In the genomic region with DNA sequence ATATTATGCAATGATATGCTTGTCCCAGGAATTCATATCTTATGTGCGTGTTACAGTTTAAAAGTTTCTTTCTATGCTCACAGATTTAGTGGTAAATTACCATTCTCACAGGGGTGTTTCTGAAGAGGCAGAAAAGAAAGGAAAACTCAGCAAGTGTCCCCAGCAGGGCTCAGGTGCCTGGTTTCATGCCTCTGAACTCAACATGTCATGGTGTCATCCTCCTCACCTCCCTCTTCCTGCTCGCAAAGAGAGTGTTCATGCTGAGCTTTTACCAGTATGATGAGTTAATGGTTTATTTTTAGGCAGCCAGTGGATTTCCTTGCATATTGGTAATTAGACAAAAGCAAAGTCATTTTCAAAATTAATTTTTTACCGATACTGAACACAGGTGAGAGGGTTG, we compare ENCODE assay signal across 1 cellular context.
TF ChIP-seq lines count a peak whose summit lies in the region.

No MANE protein-coding gene starts in this region.

TF ChIP-seq in IMR-90, 13 proteins besides CTCF, POLR2A, EP300 and RAD21:
- TF ChIP-seq CHD1 (IDR thresholded peaks at IDR 0.05; ENCODE audit: low read depth, low read length): no peak
- TF ChIP-seq BHLHE40 (IDR thresholded peaks at IDR 0.05; ENCODE audit: low read depth, low read length): no peak
- no peak for TF ChIP-seq NFE2L2 (IDR thresholded peaks at IDR 0.05; ENCODE audit: low read depth, low read length)
- TF ChIP-seq, protein P1, sequence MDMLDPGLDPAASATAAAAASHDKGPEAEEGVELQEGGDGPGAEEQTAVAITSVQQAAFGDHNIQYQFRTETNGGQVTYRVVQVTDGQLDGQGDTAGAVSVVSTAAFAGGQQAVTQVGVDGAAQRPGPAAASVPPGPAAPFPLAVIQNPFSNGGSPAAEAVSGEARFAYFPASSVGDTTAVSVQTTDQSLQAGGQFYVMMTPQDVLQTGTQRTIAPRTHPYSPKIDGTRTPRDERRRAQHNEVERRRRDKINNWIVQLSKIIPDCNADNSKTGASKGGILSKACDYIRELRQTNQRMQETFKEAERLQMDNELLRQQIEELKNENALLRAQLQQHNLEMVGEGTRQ (IDR thresholded peaks at IDR 0.05; ENCODE audit: low read depth, low read length): no peak
- TF ChIP-seq MXI1 (IDR thresholded peaks at IDR 0.05; ENCODE audit: borderline replicate concordance, low read depth, low read length): no peak
- TF ChIP-seq MAZ (IDR thresholded peaks at IDR 0.05; ENCODE audit: borderline replicate concordance, low read depth, low read length): no peak
- no peak for TF ChIP-seq MAFK (IDR thresholded peaks at IDR 0.05; ENCODE audit: low read depth, low read length)
- TF ChIP-seq FOS (IDR thresholded peaks at IDR 0.05; ENCODE audit: low read depth, low read length): no peak
- TF ChIP-seq SMC3 (IDR thresholded peaks at IDR 0.05; ENCODE audit: low read depth, low read length): no peak
- no peak for TF ChIP-seq RCOR1 (IDR thresholded peaks at IDR 0.05; ENCODE audit: insufficient replicate concordance, low read length)
- TF ChIP-seq RFX5 (IDR thresholded peaks at IDR 0.05; ENCODE audit: low read depth, low read length): no peak
- TF ChIP-seq ELK1 (IDR thresholded peaks at IDR 0.05; ENCODE audit: borderline replicate concordance, low read depth, low read length): no peak
- TF ChIP-seq CEBPB (IDR thresholded peaks at IDR 0.05; ENCODE audit: low read depth, low read length): no peak
